12 cellular contexts compared by ENCODE assay signal in the genomic region with DNA sequence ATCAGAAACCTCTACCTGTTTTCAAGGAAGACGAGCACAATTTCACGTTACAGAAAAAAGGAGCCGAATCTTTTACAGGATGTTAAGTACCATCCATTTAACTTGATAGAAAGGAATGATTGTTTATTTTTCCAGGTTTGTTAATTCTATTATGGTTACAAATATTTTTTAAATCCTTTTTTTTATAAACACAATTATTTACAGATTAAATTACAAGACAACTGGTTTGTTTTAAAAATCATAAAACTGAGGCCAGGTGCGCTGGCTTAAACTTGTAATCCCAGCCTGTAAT. TPM values are rescaled to one million over a fixed set of nuclear protein-coding genes. Genes with fewer than 3 reads are reported as not detected.
A peak's percentile ranks its signal among the peaks of the same experiment; 100 is the strongest.
DNase-seq lines count a peak whose midpoint lies in the region; ATAC-seq and TF ChIP-seq lines count a peak whose summit lies in the region.
"Had no signal": no experiment of that assay in that cellular context is flagged by ENCODE, and none has a peak within 500 bp of the region (broad histone marks: within the 10 kb centered on the region; RNA-seq: fewer than 3 reads in every experiment).

No MANE protein-coding gene starts in this region.

- TF ChIP-seq POLR2A in stomach (IDR thresholded peaks at IDR 0.05): no peak

- intact Hi-C loops in activated B cell treated with CpG ODN at 0.5 μM for 24 hours (cut with micrococcal nuclease): loop anchor here (10.0 kb wide), 3 partner anchors 112 to 1188 kb away; a partner anchor contains a TSS
- intact Hi-C loops in stomach (cut with DNase I; ENCODE audit: low total_unique reads): no loop called here

- peak overlapping the region; percentile 98 for H3K27ac Mint-ChIP-seq in activated naive CD8-positive, alpha-beta T cell
- H3K27ac Mint-ChIP-seq in activated naive CD8-positive, alpha-beta T cell treated with anti-CD3 and anti-CD28 coated beads for 36 hours: no peak overlapping the region
- peak overlapping the region; percentile 93 for H3K27ac Mint-ChIP-seq in activated B cell treated with CpG ODN at 0.5 μM for 24 hours

- H3K27me3 Mint-ChIP-seq in activated naive CD8-positive, alpha-beta T cell: peaks cover 2% of the 10 kb centered on the region
- peaks cover 22% of the 10 kb centered on the region for H3K27me3 Mint-ChIP-seq in activated naive CD8-positive, alpha-beta T cell treated with anti-CD3 and anti-CD28 coated beads for 36 hours
- no peaks in the 10 kb centered on the region for H3K27me3 Mint-ChIP-seq in activated B cell treated with CpG ODN at 0.5 μM for 24 hours

- peak overlapping the region; percentile 86; the same call in 1 of the 2 replicates for H3K4me3 ChIP-seq in iPS-20b (ENCODE audit: low read length)
- H3K4me3 ChIP-seq in stomach: no peak overlapping the region

- H3K9me3 Mint-ChIP-seq in activated naive CD8-positive, alpha-beta T cell (ENCODE audit: low read depth): no peaks in the 10 kb centered on the region
- peaks cover 13% of the 10 kb centered on the region for H3K9me3 Mint-ChIP-seq in activated naive CD8-positive, alpha-beta T cell treated with anti-CD3 and anti-CD28 coated beads for 36 hours
- peaks cover 3% of the 10 kb centered on the region for H3K9me3 Mint-ChIP-seq in activated B cell treated with CpG ODN at 0.5 μM for 24 hours

- TF ChIP-seq CTCF in activated B cell treated with CpG ODN at 0.5 μM for 24 hours (IDR thresholded peaks at IDR 0.05): no peak
- TF ChIP-seq CTCF in stomach (IDR thresholded peaks at IDR 0.05): no peak

- no peak for TF ChIP-seq EP300 in stomach (IDR thresholded peaks at IDR 0.05)

- POLR2A ChIA-PET in activated B cell treated with CpG ODN at 0.5 μM for 24 hours (lab: Charles Lee): interaction anchor here (0.8 to 1.3 kb wide), 2 partner anchors 18 to 31 kb away, joined by 3 to 8 read pairs; a partner anchor contains a TSS

- H3K9me3 ChIP-seq in iPS-20b (ENCODE audit: insufficient read depth, low read depth, low read length): no peaks in the 10 kb centered on the region
- H3K9me3 ChIP-seq in stomach: no peaks in the 10 kb centered on the region
- H3K9me3 ChIP-seq: Peyer's patch had no signal

- DNase-seq in activated naive CD8-positive, alpha-beta T cell treated with anti-CD3 and anti-CD28 coated beads for 36 hours: no peak
- no peak for DNase-seq in activated B cell treated with CpG ODN at 0.5 μM for 24 hours
- DNase-seq in stomach: no peak
- no peak for DNase-seq in NCI-H2081 treated with DMSO at 0.1 percent for 48 hours (lab: John Stamatoyannopoulos, UW)

- H3K36me3 Mint-ChIP-seq in activated naive CD8-positive, alpha-beta T cell: no peaks in the 10 kb centered on the region
- peaks cover 4% of the 10 kb centered on the region for H3K36me3 Mint-ChIP-seq in activated naive CD8-positive, alpha-beta T cell treated with anti-CD3 and anti-CD28 coated beads for 36 hours
- H3K36me3 Mint-ChIP-seq in activated B cell treated with CpG ODN at 0.5 μM for 24 hours (ENCODE audit: low read depth): peaks cover 7% of the 10 kb centered on the region

- no peak overlapping the region for H3K9ac ChIP-seq in iPS-20b (ENCODE audit: low read depth, low read length)

- H3K4me3 Mint-ChIP-seq in activated naive CD8-positive, alpha-beta T cell: peak overlapping the region; percentile 87
- H3K4me3 Mint-ChIP-seq in activated naive CD8-positive, alpha-beta T cell treated with anti-CD3 and anti-CD28 coated beads for 36 hours: no peak overlapping the region
- H3K4me3 Mint-ChIP-seq in activated B cell treated with CpG ODN at 0.5 μM for 24 hours: peak overlapping the region; percentile 85

- 12 to 24% (median 22%) methylated on average over 4 of the region's 4 CpGs for WGBS in stomach, 5 donors

- CTCF ChIA-PET in activated B cell treated with CpG ODN at 0.5 μM for 24 hours (lab: Charles Lee): no interaction called here

- peaks cover 29% of the 10 kb centered on the region for H3K4me1 Mint-ChIP-seq in activated naive CD8-positive, alpha-beta T cell (ENCODE audit: low read depth)
- H3K4me1 Mint-ChIP-seq in activated naive CD8-positive, alpha-beta T cell treated with anti-CD3 and anti-CD28 coated beads for 36 hours: peaks cover 38% of the 10 kb centered on the region
- H3K4me1 Mint-ChIP-seq in activated B cell treated with CpG ODN at 0.5 μM for 24 hours: peaks cover 34% of the 10 kb centered on the region

- ATAC-seq in activated B cell treated with CpG ODN at 0.5 μM for 24 hours (ENCODE audit: low read depth) (no peak), GM21825 (IDR thresholded peaks at IDR 0.05; ENCODE audit: unreplicated experiment) (no peak)
- no peak for ATAC-seq in activated CD4-positive, CD25-positive, alpha-beta regulatory T cell treated with anti-CD3 and anti-CD28 coated beads, Interleukin-2, amount 50 U/mL, for 24 hours

- H3K36me3 ChIP-seq in iPS-20b (ENCODE audit: insufficient read depth, low read depth, low read length) (no peaks in the 10 kb centered on the region), stomach (no peaks in the 10 kb centered on the region)
- H3K36me3 ChIP-seq: Peyer's patch had no signal

- H3K27me3 ChIP-seq in iPS-20b (ENCODE audit: insufficient read depth, low read length) (peaks cover 39% of the 10 kb centered on the region), stomach (no peaks in the 10 kb centered on the region)
- H3K27me3 ChIP-seq: Peyer's patch had no signal

- H3K4me1 ChIP-seq in iPS-20b (ENCODE audit: insufficient read depth, low read length) (no peaks in the 10 kb centered on the region), stomach (peaks cover 32 to 46% (median 39%) of the 10 kb centered on the region in 4 donors)

- H3K27ac ChIP-seq in iPS-20b (ENCODE audit: low read length) (no peak overlapping the region), stomach (peak overlapping the region in 3 of 5 donors; percentile 11 to 67 (median 52))

RNA-seq across cellular contexts. Expression of a gene that starts 18.2 kb away (rescaled TPM):
- 1 to 10 TPM; 7.6 to 9.1 TPM for total RNA-seq in activated naive CD8-positive, alpha-beta T cell treated with anti-CD3 and anti-CD28 coated beads for 36 hours
- total RNA-seq in activated B cell treated with CpG ODN at 0.5 μM for 24 hours: 5.6 and 5.7 TPM in 2 replicates
- 10 to 100 TPM in 3 of 5 donors, 1 to 10 TPM in 2; 1.3 to 87.8 (median 20.0) TPM for total RNA-seq in stomach
- polyA plus RNA-seq in stomach: 1 to 10 TPM; 5.8 to 6.7 (median 6.1) TPM

RNA-seq across cellular contexts. Expression of a gene that starts 35.0 kb away (rescaled TPM):
- not detected for total RNA-seq in activated naive CD8-positive, alpha-beta T cell treated with anti-CD3 and anti-CD28 coated beads for 36 hours
- not detected in 2 replicates for total RNA-seq in activated B cell treated with CpG ODN at 0.5 μM for 24 hours
- total RNA-seq in stomach: not detected
- polyA plus RNA-seq in stomach: not detected
- total RNA-seq: H9, Peyer's patch, subcutaneous adipose tissue had no signal
- polyA plus RNA-seq: adipose tissue had no signal

RNA-seq across cellular contexts. Expression of a gene that starts 40.6 kb away (rescaled TPM):
- under 1 TPM; 0.35 to 0.36 TPM for total RNA-seq in activated naive CD8-positive, alpha-beta T cell treated with anti-CD3 and anti-CD28 coated beads for 36 hours
- total RNA-seq in activated B cell treated with CpG ODN at 0.5 μM for 24 hours (not detected in 2 replicates), stomach (10 to 100 TPM in 1 of 5 donors, 1 to 10 TPM in 3, under 1 TPM in 1; 0.87 to 21.9 (median 5.5) TPM)
- polyA plus RNA-seq in stomach: 10 to 100 TPM; 16.6 to 27.5 (median 20.9) TPM

RNA-seq across cellular contexts. Expression of a gene that starts 53.9 kb away (rescaled TPM):
- total RNA-seq in activated naive CD8-positive, alpha-beta T cell treated with anti-CD3 and anti-CD28 coated beads for 36 hours: not detected
- total RNA-seq in activated B cell treated with CpG ODN at 0.5 μM for 24 hours: not detected in 2 replicates
- total RNA-seq in stomach: not detected
- polyA plus RNA-seq in stomach: not detected
- total RNA-seq: Peyer's patch, subcutaneous adipose tissue had no signal
- polyA plus RNA-seq: adipose tissue had no signal
